Comparison of ENCODE assay signal across 11 cellular contexts in genomic region chr5:178241259-178241658, GRCh38. TPM values are rescaled to one million over a fixed set of nuclear protein-coding genes. Genes with fewer than 3 reads are reported as not detected.
DNase-seq lines count a peak whose midpoint lies in the region; ATAC-seq and TF ChIP-seq lines count a peak whose summit lies in the region.
"Had no signal": no experiment of that assay in that cellular context is flagged by ENCODE, and none has a peak within 500 bp of the region (broad histone marks: within the 10 kb centered on the region; RNA-seq: fewer than 3 reads in every experiment).

No MANE protein-coding gene starts in this region.

- TF ChIP-seq CTCF in activated B cell treated with CpG ODN at 0.5 μM for 24 hours (IDR thresholded peaks at IDR 0.05) = no peak
- no peak for TF ChIP-seq CTCF in suprapubic skin (IDR thresholded peaks at IDR 0.05)
- TF ChIP-seq CTCF in smooth muscle cell (IDR thresholded peaks at IDR 0.05; ENCODE audit: borderline replicate concordance, insufficient read depth, poor library complexity, severe bottlenecking) = no peak

- no peak for TF ChIP-seq POLR2A in suprapubic skin (IDR thresholded peaks at IDR 0.05)

- H3K27me3 ChIP-seq in suprapubic skin (no peaks in the 10 kb centered on the region), smooth muscle cell (ENCODE audit: low read depth) (no peaks in the 10 kb centered on the region)

- peak overlapping the region; percentile 90 for H3K27ac Mint-ChIP-seq in activated B cell treated with CpG ODN at 0.5 μM for 24 hours
- H3K27ac Mint-ChIP-seq in immature natural killer cell = peak overlapping the region; percentile 89 to 97 (median 94)

- H3K27ac ChIP-seq in suprapubic skin = peak overlapping the region; percentile 70
- no peak overlapping the region for H3K27ac ChIP-seq in smooth muscle cell (ENCODE audit: low read depth)

- no peak overlapping the region for H3K4me2 ChIP-seq in smooth muscle cell

- WGBS in suprapubic skin = 73% methylated on average over 4 of the region's 7 CpGs
- 82% methylated on average over 7 of the region's 7 CpGs for WGBS in smooth muscle cell (ENCODE audit: low lambda C conversion rate)

- intact Hi-C loops in activated B cell treated with CpG ODN at 0.5 μM for 24 hours (cut with micrococcal nuclease) = no loop called here

- H3K79me2 ChIP-seq in smooth muscle cell (ENCODE audit: low read depth) = no peaks in the 10 kb centered on the region

- POLR2A ChIA-PET in activated B cell treated with CpG ODN at 0.5 μM for 24 hours (lab: Charles Lee) = interaction anchor here (0.5 to 2.1 kb wide), 5 partner anchors 9 to 174 kb away, joined by 3 to 10 read pairs (median 4); partner anchors contain the start of genes HNRNPAB and PHYKPL

- no peaks in the 10 kb centered on the region for H4K20me1 ChIP-seq in smooth muscle cell (ENCODE audit: low read depth)

- peak overlapping the region; percentile 40 for H3K4me3 Mint-ChIP-seq in activated T-cell treated with anti-CD3 and anti-CD28 coated beads, Interleukin-2, amount 50 U/mL, for 4 hours
- H3K4me3 Mint-ChIP-seq in activated B cell treated with CpG ODN at 0.5 μM for 24 hours (peak overlapping the region; percentile 66), immature natural killer cell (peak overlapping the region; percentile 66 to 78 (median 73))

- no peaks in the 10 kb centered on the region for H3F3A ChIP-seq in smooth muscle cell (ENCODE audit: low read depth)

- no peaks in the 10 kb centered on the region for H3K9me3 ChIP-seq in suprapubic skin
- no peaks in the 10 kb centered on the region for H3K9me3 ChIP-seq in smooth muscle cell (replicated peaks; ENCODE audit: low read depth)

- DNase-seq in activated T-cell treated with anti-CD3 and anti-CD28 coated beads, Interleukin-2, amount 50 U/mL, for 4 hours = no peak
- DNase-seq in activated T-cell treated with anti-CD3 and anti-CD28 coated beads, Interleukin-2, amount 50 U/mL, for 1 hour = no peak
- no peak for DNase-seq in activated B cell treated with CpG ODN at 0.5 μM for 24 hours
- peak in 1 of 3 donors; percentile 36 for DNase-seq in immature natural killer cell
- DNase-seq in suprapubic skin (ENCODE audit: low spot score in 2 of 2) = no peak
- no peak for DNase-seq in activated gamma-delta T cell treated with Interleukin-2 at 50 U/mL for 16 hours
- no peak for DNase-seq in smooth muscle cell (lab: John Stamatoyannopoulos, UW; ENCODE audit: unreplicated experiment)
- DNase-seq: activated effector memory CD4-positive, alpha-beta T cell treated with anti-CD3 and anti-CD28 coated beads, Interleukin-2, amount 50 U/mL, for 16 hours had no signal

- H3K9me3 Mint-ChIP-seq in activated T-cell treated with anti-CD3 and anti-CD28 coated beads, Interleukin-2, amount 50 U/mL, for 4 hours = no peaks in the 10 kb centered on the region
- H3K9me3 Mint-ChIP-seq in activated B cell treated with CpG ODN at 0.5 μM for 24 hours (no peaks in the 10 kb centered on the region), immature natural killer cell (no peaks in the 10 kb centered on the region)

- H2AFZ ChIP-seq in smooth muscle cell (ENCODE audit: low read depth) = no peak overlapping the region

- no peaks in the 10 kb centered on the region for H3K36me3 ChIP-seq in suprapubic skin
- H3K36me3 ChIP-seq in smooth muscle cell (ENCODE audit: low read depth) = no peaks in the 10 kb centered on the region

- no peaks in the 10 kb centered on the region for H3K27me3 Mint-ChIP-seq in activated T-cell treated with anti-CD3 and anti-CD28 coated beads, Interleukin-2, amount 50 U/mL, for 4 hours (ENCODE audit: low read depth)
- H3K27me3 Mint-ChIP-seq in activated B cell treated with CpG ODN at 0.5 μM for 24 hours = no peaks in the 10 kb centered on the region
- peaks cover 0 to 14% (median 4%) of the 10 kb centered on the region in 3 donors for H3K27me3 Mint-ChIP-seq in immature natural killer cell (ENCODE audit: low read depth in 3 of 3)

- CTCF ChIA-PET in activated B cell treated with CpG ODN at 0.5 μM for 24 hours (lab: Charles Lee) = no interaction called here

- ATAC-seq in activated T-cell treated with anti-CD3 and anti-CD28 coated beads, Interleukin-2, amount 50 U/mL, for 4 hours = peak; percentile 16 to 27
- ATAC-seq in activated B cell treated with CpG ODN at 0.5 μM for 24 hours (ENCODE audit: low read depth) (peak; percentile 57), GM18519 (IDR thresholded peaks at IDR 0.05; ENCODE audit: low FRiP score, unreplicated experiment) (no peak)
- ATAC-seq: SK-N-SH treated with all-trans-retinoic acid at 6 μM for 48 hours had no signal

- no peak overlapping the region for H3K9ac ChIP-seq in smooth muscle cell (ENCODE audit: low read depth)

- peaks cover 30% of the 10 kb centered on the region for H3K4me1 Mint-ChIP-seq in activated T-cell treated with anti-CD3 and anti-CD28 coated beads, Interleukin-2, amount 50 U/mL, for 4 hours (ENCODE audit: low read depth)
- H3K4me1 Mint-ChIP-seq in activated B cell treated with CpG ODN at 0.5 μM for 24 hours = peaks cover 45% of the 10 kb centered on the region
- peaks cover 59 to 68% of the 10 kb centered on the region in 2 donors for H3K4me1 Mint-ChIP-seq in immature natural killer cell

- H3K4me1 ChIP-seq in suprapubic skin = peaks cover 42% of the 10 kb centered on the region
- H3K4me1 ChIP-seq in smooth muscle cell (ENCODE audit: low read depth) = no peaks in the 10 kb centered on the region

- H3K4me3 ChIP-seq in suprapubic skin (no peak overlapping the region), smooth muscle cell (no peak overlapping the region)

- no peaks in the 10 kb centered on the region for H3K36me3 Mint-ChIP-seq in activated T-cell treated with anti-CD3 and anti-CD28 coated beads, Interleukin-2, amount 50 U/mL, for 4 hours (ENCODE audit: insufficient read depth)
- H3K36me3 Mint-ChIP-seq in activated B cell treated with CpG ODN at 0.5 μM for 24 hours (ENCODE audit: low read depth) = no peaks in the 10 kb centered on the region
- no peaks in the 10 kb centered on the region for H3K36me3 Mint-ChIP-seq in immature natural killer cell

- TF ChIP-seq EP300 in suprapubic skin (IDR thresholded peaks at IDR 0.05) = no peak

RNA-seq across cellular contexts. Expression of gene PHYKPL, which starts 8.7 kb away (rescaled TPM):
- 10 to 100 TPM; 46.7 to 53.2 (median 49.7) TPM for total RNA-seq in activated T-cell treated with anti-CD3 and anti-CD28 coated beads, Interleukin-2, amount 50 U/mL, for 4 hours
- 176 and 205 TPM in 2 replicates for total RNA-seq in activated B cell treated with CpG ODN at 0.5 μM for 24 hours
- polyA plus RNA-seq in immature natural killer cell = 10 to 100 TPM; 28.2 to 44.1 (median 33.3) TPM
- 10 to 100 TPM; 27.1 to 50.5 (median 35.7) TPM for total RNA-seq in suprapubic skin
- total RNA-seq in smooth muscle cell = 15.7 and 17.1 TPM in 2 replicates
- polyA plus RNA-seq in smooth muscle cell = 27.8 and 34.2 TPM in 2 replicates

RNA-seq across cellular contexts. Expression of gene HNRNPAB, which starts 36.9 kb away (rescaled TPM):
- 100 to 1,000 TPM; 646 to 699 (median 679) TPM for total RNA-seq in activated T-cell treated with anti-CD3 and anti-CD28 coated beads, Interleukin-2, amount 50 U/mL, for 4 hours
- total RNA-seq in activated B cell treated with CpG ODN at 0.5 μM for 24 hours = 118 and 120 TPM in 2 replicates
- polyA plus RNA-seq in immature natural killer cell = 100 to 1,000 TPM in 1 of 3 donors, 10 to 100 TPM in 2; 34.4 to 126 (median 62.9) TPM
- 100 to 1,000 TPM in 1 of 4 donors, 10 to 100 TPM in 3; 57.0 to 113 (median 83.1) TPM for total RNA-seq in suprapubic skin
- total RNA-seq in smooth muscle cell = 79.3 and 83.0 TPM in 2 replicates
- polyA plus RNA-seq in smooth muscle cell = 169 and 170 TPM in 2 replicates

RNA-seq across cellular contexts. Expression of gene GMCL2, which starts 54.1 kb away (rescaled TPM):
- total RNA-seq in activated T-cell treated with anti-CD3 and anti-CD28 coated beads, Interleukin-2, amount 50 U/mL, for 4 hours = not detected
- total RNA-seq in activated B cell treated with CpG ODN at 0.5 μM for 24 hours = not detected in 2 replicates
- not detected for polyA plus RNA-seq in immature natural killer cell
- under 1 TPM in 1 of 4 donors, not detected in 3; 0.49 TPM for total RNA-seq in suprapubic skin
- 0.13 and 0.22 TPM in 2 replicates for total RNA-seq in smooth muscle cell
- polyA plus RNA-seq in smooth muscle cell = not detected in 2 replicates
- polyA plus RNA-seq: H1 had no signal
